Comparison of ENCODE assay signal across 1 cellular context in the genomic region with DNA sequence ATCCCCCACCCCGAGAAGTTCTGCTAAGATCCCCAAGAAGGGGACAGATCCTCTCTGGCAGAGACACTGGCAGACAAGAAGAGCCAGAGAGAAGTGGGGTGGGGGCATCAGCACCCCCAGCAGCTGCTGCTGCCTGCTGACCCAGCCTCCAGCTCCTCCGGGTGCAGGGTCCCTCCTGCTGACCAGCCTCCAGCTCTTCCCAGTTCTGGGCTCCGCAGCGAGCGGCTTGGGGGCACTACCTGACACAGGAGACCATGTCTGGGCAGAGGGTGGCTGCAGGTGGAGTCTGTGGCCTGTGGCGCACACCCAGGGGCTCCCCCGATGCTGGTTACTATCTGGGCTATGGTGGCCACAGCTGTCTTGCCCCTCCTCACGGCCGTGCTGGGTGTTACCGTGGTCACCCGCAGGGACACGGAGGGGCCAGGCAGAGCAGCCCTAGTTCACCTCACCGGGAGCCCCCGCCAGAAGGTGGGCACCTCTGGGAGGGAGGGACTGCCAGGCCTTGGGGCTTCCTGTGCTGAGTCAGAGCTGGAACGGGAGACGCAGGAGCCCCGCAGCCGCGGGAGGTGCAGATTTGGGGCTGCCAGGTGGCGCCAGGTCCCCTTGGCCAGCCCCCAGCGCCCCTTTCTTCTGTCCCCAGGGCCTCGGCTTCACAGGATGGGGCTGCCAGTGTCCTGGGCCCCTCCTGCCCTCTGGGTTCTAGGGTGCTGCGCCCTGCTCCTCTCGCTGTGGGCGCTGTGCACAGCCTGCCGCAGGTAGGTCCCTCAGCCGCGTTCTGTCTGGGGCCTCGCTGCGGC.
A peak's percentile ranks its signal among the peaks of the same experiment; 100 is the strongest.
TF ChIP-seq lines count a peak whose summit lies in the region.

No MANE protein-coding gene starts in this region.

TF ChIP-seq in HepG2, 621 proteins besides CTCF, POLR2A, EP300 and RAD21 (continued from another document and continues in another):
- TF ChIP-seq ETV6 (CRISPR knock-in tag; conservative IDR thresholded peaks at IDR 0.05), result peak; percentile 60
- peak; percentile 48; the same call in 1 of the 2 replicates for TF ChIP-seq SNAI1 (CRISPR knock-in tag; IDR thresholded peaks at IDR 0.05; ENCODE audit: borderline replicate concordance)
- peak; percentile 94 for TF ChIP-seq TAF15 (IDR thresholded peaks at IDR 0.05; ENCODE audit: low read depth, low read length, poor library complexity, severe bottlenecking)
- TF ChIP-seq SMARCE1 (IDR thresholded peaks at IDR 0.05; ENCODE audit: borderline replicate concordance), result 0 out of 2 replicates have a peak, but pooled peaks have one; percentile 0
- TF ChIP-seq, protein P1, sequence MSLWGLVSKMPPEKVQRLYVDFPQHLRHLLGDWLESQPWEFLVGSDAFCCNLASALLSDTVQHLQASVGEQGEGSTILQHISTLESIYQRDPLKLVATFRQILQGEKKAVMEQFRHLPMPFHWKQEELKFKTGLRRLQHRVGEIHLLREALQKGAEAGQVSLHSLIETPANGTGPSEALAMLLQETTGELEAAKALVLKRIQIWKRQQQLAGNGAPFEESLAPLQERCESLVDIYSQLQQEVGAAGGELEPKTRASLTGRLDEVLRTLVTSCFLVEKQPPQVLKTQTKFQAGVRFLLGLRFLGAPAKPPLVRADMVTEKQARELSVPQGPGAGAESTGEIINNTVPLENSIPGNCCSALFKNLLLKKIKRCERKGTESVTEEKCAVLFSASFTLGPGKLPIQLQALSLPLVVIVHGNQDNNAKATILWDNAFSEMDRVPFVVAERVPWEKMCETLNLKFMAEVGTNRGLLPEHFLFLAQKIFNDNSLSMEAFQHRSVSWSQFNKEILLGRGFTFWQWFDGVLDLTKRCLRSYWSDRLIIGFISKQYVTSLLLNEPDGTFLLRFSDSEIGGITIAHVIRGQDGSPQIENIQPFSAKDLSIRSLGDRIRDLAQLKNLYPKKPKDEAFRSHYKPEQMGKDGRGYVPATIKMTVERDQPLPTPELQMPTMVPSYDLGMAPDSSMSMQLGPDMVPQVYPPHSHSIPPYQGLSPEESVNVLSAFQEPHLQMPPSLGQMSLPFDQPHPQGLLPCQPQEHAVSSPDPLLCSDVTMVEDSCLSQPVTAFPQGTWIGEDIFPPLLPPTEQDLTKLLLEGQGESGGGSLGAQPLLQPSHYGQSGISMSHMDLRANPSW (CRISPR knock-in tag; IDR thresholded peaks at IDR 0.05; ENCODE audit: borderline replicate concordance), result 0 out of 2 replicates have a peak, but pooled peaks have one; percentile 24
- peak; percentile 53 for TF ChIP-seq SRY (CRISPR knock-in tag; IDR thresholded peaks at IDR 0.05)
- TF ChIP-seq MEIS1 (CRISPR knock-in tag; IDR thresholded peaks at IDR 0.05; ENCODE audit: borderline replicate concordance), result 0 out of 2 replicates have a peak, but pooled peaks have one; percentile 52
- TF ChIP-seq MYNN (CRISPR knock-in tag; IDR thresholded peaks at IDR 0.05; ENCODE audit: low read depth), result 0 out of 2 replicates have a peak, but pooled peaks have one; percentile 53
- TF ChIP-seq, protein P2, sequence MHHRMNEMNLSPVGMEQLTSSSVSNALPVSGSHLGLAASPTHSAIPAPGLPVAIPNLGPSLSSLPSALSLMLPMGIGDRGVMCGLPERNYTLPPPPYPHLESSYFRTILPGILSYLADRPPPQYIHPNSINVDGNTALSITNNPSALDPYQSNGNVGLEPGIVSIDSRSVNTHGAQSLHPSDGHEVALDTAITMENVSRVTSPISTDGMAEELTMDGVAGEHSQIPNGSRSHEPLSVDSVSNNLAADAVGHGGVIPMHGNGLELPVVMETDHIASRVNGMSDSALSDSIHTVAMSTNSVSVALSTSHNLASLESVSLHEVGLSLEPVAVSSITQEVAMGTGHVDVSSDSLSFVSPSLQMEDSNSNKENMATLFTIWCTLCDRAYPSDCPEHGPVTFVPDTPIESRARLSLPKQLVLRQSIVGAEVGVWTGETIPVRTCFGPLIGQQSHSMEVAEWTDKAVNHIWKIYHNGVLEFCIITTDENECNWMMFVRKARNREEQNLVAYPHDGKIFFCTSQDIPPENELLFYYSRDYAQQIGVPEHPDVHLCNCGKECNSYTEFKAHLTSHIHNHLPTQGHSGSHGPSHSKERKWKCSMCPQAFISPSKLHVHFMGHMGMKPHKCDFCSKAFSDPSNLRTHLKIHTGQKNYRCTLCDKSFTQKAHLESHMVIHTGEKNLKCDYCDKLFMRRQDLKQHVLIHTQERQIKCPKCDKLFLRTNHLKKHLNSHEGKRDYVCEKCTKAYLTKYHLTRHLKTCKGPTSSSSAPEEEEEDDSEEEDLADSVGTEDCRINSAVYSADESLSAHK (CRISPR knock-in tag; IDR thresholded peaks at IDR 0.05; ENCODE audit: borderline replicate concordance), result peak; percentile 37; the same call in 1 of the 2 replicates
- peak; percentile 4; the same call in 1 of the 2 replicates for TF ChIP-seq FOXA3 (CRISPR knock-in tag; IDR thresholded peaks at IDR 0.05)
- TF ChIP-seq KDM5B (CRISPR knock-in tag; IDR thresholded peaks at IDR 0.05; ENCODE audit: borderline replicate concordance), result peak; percentile 32; the same call in 1 of the 2 replicates
- TF ChIP-seq, protein P3, sequence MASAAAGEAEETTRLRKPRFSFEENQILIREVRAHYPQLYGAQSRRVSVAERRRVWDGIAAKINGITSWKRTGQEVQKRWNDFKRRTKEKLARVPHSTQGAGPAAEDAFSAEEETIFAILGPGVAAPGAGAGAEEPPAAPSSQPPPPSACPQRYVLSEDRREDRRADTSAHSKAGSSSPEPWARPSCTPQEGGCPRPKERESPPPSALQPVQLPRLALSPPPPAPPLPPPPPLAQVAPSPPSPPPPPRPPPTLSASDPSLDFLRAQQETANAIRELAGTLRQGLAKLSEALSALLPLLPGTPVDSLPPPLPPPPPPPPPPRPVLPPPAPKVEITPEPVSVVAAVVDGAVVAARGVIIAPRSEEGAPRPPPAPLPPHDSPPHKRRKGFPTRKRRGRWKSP (CRISPR knock-in tag; IDR thresholded peaks at IDR 0.05), result peak; percentile 63; the same call in 1 of the 2 replicates
- TF ChIP-seq, protein P4, sequence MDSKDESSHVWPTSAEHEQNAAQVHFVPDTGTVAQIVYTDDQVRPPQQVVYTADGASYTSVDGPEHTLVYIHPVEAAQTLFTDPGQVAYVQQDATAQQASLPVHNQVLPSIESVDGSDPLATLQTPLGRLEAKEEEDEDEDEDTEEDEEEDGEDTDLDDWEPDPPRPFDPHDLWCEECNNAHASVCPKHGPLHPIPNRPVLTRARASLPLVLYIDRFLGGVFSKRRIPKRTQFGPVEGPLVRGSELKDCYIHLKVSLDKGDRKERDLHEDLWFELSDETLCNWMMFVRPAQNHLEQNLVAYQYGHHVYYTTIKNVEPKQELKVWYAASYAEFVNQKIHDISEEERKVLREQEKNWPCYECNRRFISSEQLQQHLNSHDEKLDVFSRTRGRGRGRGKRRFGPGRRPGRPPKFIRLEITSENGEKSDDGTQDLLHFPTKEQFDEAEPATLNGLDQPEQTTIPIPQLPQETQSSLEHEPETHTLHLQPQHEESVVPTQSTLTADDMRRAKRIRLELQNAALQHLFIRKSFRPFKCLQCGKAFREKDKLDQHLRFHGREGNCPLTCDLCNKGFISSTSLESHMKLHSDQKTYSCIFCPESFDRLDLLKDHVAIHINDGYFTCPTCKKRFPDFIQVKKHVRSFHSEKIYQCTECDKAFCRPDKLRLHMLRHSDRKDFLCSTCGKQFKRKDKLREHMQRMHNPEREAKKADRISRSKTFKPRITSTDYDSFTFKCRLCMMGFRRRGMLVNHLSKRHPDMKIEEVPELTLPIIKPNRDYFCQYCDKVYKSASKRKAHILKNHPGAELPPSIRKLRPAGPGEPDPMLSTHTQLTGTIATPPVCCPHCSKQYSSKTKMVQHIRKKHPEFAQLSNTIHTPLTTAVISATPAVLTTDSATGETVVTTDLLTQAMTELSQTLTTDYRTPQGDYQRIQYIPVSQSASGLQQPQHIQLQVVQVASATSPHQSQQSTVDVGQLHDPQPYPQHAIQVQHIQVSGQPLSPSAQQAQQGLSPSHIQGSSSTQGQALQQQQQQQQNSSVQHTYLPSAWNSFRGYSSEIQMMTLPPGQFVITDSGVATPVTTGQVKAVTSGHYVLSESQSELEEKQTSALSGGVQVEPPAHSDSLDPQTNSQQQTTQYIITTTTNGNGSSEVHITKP (CRISPR knock-in tag; IDR thresholded peaks at IDR 0.05; ENCODE audit: low read depth), result no peak
- peak; percentile 21; the same call in 1 of the 2 replicates for TF ChIP-seq REPIN1 (CRISPR knock-in tag; IDR thresholded peaks at IDR 0.05; ENCODE audit: borderline replicate concordance, low read depth)
- TF ChIP-seq, protein P5, sequence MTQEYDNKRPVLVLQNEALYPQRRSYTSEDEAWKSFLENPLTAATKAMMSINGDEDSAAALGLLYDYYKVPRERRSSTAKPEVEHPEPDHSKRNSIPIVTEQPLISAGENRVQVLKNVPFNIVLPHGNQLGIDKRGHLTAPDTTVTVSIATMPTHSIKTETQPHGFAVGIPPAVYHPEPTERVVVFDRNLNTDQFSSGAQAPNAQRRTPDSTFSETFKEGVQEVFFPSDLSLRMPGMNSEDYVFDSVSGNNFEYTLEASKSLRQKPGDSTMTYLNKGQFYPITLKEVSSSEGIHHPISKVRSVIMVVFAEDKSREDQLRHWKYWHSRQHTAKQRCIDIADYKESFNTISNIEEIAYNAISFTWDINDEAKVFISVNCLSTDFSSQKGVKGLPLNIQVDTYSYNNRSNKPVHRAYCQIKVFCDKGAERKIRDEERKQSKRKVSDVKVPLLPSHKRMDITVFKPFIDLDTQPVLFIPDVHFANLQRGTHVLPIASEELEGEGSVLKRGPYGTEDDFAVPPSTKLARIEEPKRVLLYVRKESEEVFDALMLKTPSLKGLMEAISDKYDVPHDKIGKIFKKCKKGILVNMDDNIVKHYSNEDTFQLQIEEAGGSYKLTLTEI (CRISPR knock-in tag; conservative IDR thresholded peaks at IDR 0.05), result no peak
- TF ChIP-seq, protein P6, sequence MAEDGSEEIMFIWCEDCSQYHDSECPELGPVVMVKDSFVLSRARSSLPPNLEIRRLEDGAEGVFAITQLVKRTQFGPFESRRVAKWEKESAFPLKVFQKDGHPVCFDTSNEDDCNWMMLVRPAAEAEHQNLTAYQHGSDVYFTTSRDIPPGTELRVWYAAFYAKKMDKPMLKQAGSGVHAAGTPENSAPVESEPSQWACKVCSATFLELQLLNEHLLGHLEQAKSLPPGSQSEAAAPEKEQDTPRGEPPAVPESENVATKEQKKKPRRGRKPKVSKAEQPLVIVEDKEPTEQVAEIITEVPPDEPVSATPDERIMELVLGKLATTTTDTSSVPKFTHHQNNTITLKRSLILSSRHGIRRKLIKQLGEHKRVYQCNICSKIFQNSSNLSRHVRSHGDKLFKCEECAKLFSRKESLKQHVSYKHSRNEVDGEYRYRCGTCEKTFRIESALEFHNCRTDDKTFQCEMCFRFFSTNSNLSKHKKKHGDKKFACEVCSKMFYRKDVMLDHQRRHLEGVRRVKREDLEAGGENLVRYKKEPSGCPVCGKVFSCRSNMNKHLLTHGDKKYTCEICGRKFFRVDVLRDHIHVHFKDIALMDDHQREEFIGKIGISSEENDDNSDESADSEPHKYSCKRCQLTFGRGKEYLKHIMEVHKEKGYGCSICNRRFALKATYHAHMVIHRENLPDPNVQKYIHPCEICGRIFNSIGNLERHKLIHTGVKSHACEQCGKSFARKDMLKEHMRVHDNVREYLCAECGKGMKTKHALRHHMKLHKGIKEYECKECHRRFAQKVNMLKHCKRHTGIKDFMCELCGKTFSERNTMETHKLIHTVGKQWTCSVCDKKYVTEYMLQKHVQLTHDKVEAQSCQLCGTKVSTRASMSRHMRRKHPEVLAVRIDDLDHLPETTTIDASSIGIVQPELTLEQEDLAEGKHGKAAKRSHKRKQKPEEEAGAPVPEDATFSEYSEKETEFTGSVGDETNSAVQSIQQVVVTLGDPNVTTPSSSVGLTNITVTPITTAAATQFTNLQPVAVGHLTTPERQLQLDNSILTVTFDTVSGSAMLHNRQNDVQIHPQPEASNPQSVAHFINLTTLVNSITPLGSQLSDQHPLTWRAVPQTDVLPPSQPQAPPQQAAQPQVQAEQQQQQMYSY (CRISPR knock-in tag; IDR thresholded peaks at IDR 0.05), result no peak
- TF ChIP-seq, protein P7, sequence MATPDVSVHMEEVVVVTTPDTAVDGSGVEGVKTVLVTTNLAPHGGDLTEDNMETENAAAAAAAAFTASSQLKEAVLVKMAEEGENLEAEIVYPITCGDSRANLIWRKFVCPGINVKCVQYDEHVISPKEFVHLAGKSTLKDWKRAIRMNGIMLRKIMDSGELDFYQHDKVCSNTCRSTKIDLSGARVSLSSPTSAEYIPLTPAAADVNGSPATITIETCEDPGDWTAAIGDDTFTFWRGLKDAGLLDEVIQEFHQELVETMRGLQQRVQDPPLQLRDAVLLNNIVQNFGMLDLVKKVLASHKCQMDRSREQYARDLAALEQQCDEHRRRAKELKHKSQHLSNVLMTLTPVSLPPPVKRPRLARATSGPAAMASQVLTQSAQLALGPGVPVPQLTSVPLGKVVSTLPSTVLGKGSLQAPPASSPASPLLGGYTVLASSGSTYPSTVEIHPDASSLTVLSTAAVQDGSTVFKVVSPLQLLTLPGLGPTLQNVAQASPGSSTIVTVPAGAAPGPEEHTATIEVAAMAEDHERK (CRISPR knock-in tag; IDR thresholded peaks at IDR 0.05; ENCODE audit: low read depth), result no peak
- peak; percentile 91 for TF ChIP-seq CHCHD3 (CRISPR knock-in tag; IDR thresholded peaks at IDR 0.05)
- TF ChIP-seq, protein P8, sequence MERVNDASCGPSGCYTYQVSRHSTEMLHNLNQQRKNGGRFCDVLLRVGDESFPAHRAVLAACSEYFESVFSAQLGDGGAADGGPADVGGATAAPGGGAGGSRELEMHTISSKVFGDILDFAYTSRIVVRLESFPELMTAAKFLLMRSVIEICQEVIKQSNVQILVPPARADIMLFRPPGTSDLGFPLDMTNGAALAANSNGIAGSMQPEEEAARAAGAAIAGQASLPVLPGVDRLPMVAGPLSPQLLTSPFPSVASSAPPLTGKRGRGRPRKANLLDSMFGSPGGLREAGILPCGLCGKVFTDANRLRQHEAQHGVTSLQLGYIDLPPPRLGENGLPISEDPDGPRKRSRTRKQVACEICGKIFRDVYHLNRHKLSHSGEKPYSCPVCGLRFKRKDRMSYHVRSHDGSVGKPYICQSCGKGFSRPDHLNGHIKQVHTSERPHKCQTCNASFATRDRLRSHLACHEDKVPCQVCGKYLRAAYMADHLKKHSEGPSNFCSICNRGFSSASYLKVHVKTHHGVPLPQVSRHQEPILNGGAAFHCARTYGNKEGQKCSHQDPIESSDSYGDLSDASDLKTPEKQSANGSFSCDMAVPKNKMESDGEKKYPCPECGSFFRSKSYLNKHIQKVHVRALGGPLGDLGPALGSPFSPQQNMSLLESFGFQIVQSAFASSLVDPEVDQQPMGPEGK (CRISPR knock-in tag; IDR thresholded peaks at IDR 0.05), result peak; percentile 67
- 0 out of 2 replicates have a peak, but pooled peaks have one; percentile 86 for TF ChIP-seq ZNF253 (CRISPR knock-in tag; IDR thresholded peaks at IDR 0.05; ENCODE audit: borderline replicate concordance)
- TF ChIP-seq, protein P9, sequence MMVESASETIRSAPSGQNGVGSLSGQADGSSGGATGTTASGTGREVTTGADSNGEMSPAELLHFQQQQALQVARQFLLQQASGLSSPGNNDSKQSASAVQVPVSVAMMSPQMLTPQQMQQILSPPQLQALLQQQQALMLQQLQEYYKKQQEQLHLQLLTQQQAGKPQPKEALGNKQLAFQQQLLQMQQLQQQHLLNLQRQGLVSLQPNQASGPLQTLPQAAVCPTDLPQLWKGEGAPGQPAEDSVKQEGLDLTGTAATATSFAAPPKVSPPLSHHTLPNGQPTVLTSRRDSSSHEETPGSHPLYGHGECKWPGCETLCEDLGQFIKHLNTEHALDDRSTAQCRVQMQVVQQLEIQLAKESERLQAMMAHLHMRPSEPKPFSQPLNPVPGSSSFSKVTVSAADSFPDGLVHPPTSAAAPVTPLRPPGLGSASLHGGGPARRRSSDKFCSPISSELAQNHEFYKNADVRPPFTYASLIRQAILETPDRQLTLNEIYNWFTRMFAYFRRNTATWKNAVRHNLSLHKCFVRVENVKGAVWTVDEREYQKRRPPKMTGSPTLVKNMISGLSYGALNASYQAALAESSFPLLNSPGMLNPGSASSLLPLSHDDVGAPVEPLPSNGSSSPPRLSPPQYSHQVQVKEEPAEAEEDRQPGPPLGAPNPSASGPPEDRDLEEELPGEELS (CRISPR knock-in tag; IDR thresholded peaks at IDR 0.05), result no peak
- peak; percentile 40; the same call in 1 of the 2 replicates for TF ChIP-seq ZNF556 (CRISPR knock-in tag; IDR thresholded peaks at IDR 0.05; ENCODE audit: borderline replicate concordance)
- TF ChIP-seq MIXL1 (CRISPR knock-in tag; IDR thresholded peaks at IDR 0.05), result no peak
- no peak for TF ChIP-seq DNMT3B (CRISPR knock-in tag; conservative IDR thresholded peaks at IDR 0.05)
